35 cellular contexts compared by ENCODE assay signal in the genomic region with DNA sequence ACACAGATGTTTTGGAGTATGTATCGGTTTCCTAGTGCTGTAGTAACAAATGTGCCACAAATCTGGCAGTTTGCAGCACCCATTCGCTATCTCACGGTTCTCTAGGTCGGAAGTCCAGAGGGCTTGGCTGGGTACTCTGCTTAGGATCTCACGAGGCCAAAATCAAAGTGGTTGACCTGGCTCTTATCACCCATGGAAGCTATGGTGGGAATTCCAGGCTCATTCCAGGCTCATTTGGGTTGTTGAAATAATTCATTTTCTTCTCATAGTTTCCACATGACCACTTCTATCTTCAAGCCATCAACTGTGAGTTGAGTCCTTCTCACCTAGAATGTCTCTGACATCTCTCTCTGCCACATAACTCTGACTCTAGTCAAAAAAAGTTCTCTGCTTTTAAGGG.
"Had no signal": no experiment of that assay in that cellular context is flagged by ENCODE, and none has a peak within 500 bp of the region (broad histone marks: within the 10 kb centered on the region; RNA-seq: fewer than 3 reads in every experiment).

No MANE protein-coding gene starts in this region.

- H3K4me3 ChIP-seq: adrenal gland, body of pancreas had no signal

- H3K4me3 Mint-ChIP-seq: activated B cell treated with CpG ODN at 0.5 μM for 24 hours; activated CD4-positive, alpha-beta memory T cell treated with anti-CD3 and anti-CD28 coated beads for 36 hours; activated CD4-positive, alpha-beta T cell treated with anti-CD3 and anti-CD28 coated beads, Interleukin-2, amount 10 ng/mL, durations not matched to agents 24 days and 14 days; activated CD8-positive, alpha-beta T cell treated with anti-CD3 and anti-CD28 coated beads for 36 hours; activated naive CD4-positive, alpha-beta T cell treated with anti-CD3 and anti-CD28 coated beads for 36 hours; activated naive CD8-positive, alpha-beta T cell treated with anti-CD3 and anti-CD28 coated beads for 36 hours; activated T-cell treated with anti-CD3 and anti-CD28 coated beads, Interleukin-2, amount 50 U/mL, for 4 hours; activated T-cell treated with anti-CD3 and anti-CD28 coated beads, Interleukin-2, amount 50 U/mL, for 72 hours; activated T-helper 1 cell treated with anti-CD3 and anti-CD28 coated beads, Interleukin-12 subunit alpha, Interleukin-12 subunit beta, Interleukin-2, Interleukin-4 antibody, amounts not matched to agents 30 ng/mL and 10 ng/mL and 1 ng/mL, durations not matched to agents 14 hours and 24 hours and 36 hours; activated T-helper 17 cell treated with anti-CD3 and anti-CD28 coated beads, Interleukin-2, amount 50 U/mL, for 72 hours; T-helper 1 cell treated with Interleukin-12 subunit alpha and Interleukin-12 subunit beta and Interleukin-4 antibody, amounts not matched to agents 30 μg/mL and 1 μg/mL, for 36 hours; T-helper 2 cell treated with Interferon-gamma antibody and Interleukin-4, amounts not matched to agents 5 μg/mL and 100 μg/mL, for 36 hours had no signal

- H3K9me3 ChIP-seq: adrenal gland, body of pancreas had no signal

- H3K36me3 Mint-ChIP-seq: activated CD4-positive, alpha-beta memory T cell treated with anti-CD3 and anti-CD28 coated beads for 36 hours; activated naive CD4-positive, alpha-beta T cell treated with anti-CD3 and anti-CD28 coated beads, Interleukin-2, amount 50 U/mL, for 72 hours; activated naive CD8-positive, alpha-beta T cell treated with anti-CD3 and anti-CD28 coated beads for 36 hours had no signal

- DNase-seq: activated B cell treated with CpG ODN at 0.5 μM for 24 hours; activated CD4-positive, alpha-beta memory T cell treated with anti-CD3 and anti-CD28 coated beads for 36 hours; activated CD4-positive, alpha-beta T cell treated with anti-CD3 and anti-CD28 coated beads for 4 hours; activated CD4-positive, alpha-beta T cell treated with anti-CD3 and anti-CD28 coated beads, Interleukin-2, amount 10 ng/mL, durations not matched to agents 24 days and 14 days; activated CD4-positive, alpha-beta T cell treated with anti-CD3 and anti-CD28 coated beads, Interleukin-2, amount 50 U/mL, for 1 hour; activated CD4-positive, alpha-beta T cell treated with anti-CD3 and anti-CD28 coated beads, Interleukin-2, amount 50 U/mL, for 4 hours; activated CD4-positive, CD25-positive, alpha-beta regulatory T cell treated with anti-CD3 and anti-CD28 coated beads, Interleukin-2, amount 50 U/mL, for 72 hours; activated CD8-positive, alpha-beta memory T cell treated with anti-CD3 and anti-CD28 coated beads, Interleukin-2, amount 50 U/mL, for 4 hours; activated CD8-positive, alpha-beta T cell treated with anti-CD3 and anti-CD28 coated beads for 36 hours; activated effector memory CD4-positive, alpha-beta T cell treated with anti-CD3 and anti-CD28 coated beads, Interleukin-2, amount 50 U/mL, for 16 hours; activated gamma-delta T cell treated with Interleukin-2 at 50 U/mL for 16 hours; activated naive CD4-positive, alpha-beta T cell; activated naive CD4-positive, alpha-beta T cell treated with anti-CD3 and anti-CD28 coated beads for 36 hours; activated naive CD4-positive, alpha-beta T cell treated with anti-CD3 and anti-CD28 coated beads, Interleukin-2, amount 50 U/mL, for 16 hours; activated naive CD8-positive, alpha-beta T cell treated with anti-CD3 and anti-CD28 coated beads for 36 hours; activated T-cell treated with anti-CD3 and anti-CD28 coated beads for 4 hours; activated T-cell treated with anti-CD3 and anti-CD28 coated beads, Interleukin-2, amount 50 U/mL, for 1 hour; activated T-cell treated with anti-CD3 and anti-CD28 coated beads, Interleukin-2, amount 50 U/mL, for 4 hours; activated T-cell treated with anti-CD3 and anti-CD28 coated beads, Interleukin-2, amount 50 U/mL, for 72 hours; adrenal gland; amniotic stem cell; aorta; body of pancreas; central memory CD4-positive, alpha-beta T cell; T-helper 1 cell; T-helper 2 cell; T-helper 9 cell had no signal

- H3K4me1 ChIP-seq: adrenal gland, body of pancreas had no signal

- H3K36me3 ChIP-seq: adrenal gland had no signal

- H3K27ac ChIP-seq: adrenal gland, body of pancreas, VCaP had no signal

- H3K9me3 Mint-ChIP-seq: activated B cell treated with CpG ODN at 0.5 μM for 24 hours; activated CD4-positive, alpha-beta memory T cell treated with anti-CD3 and anti-CD28 coated beads for 36 hours; activated CD8-positive, alpha-beta T cell treated with anti-CD3 and anti-CD28 coated beads for 36 hours; activated naive CD4-positive, alpha-beta T cell treated with anti-CD3 and anti-CD28 coated beads for 36 hours; activated naive CD8-positive, alpha-beta T cell treated with anti-CD3 and anti-CD28 coated beads for 36 hours; activated T-cell treated with anti-CD3 and anti-CD28 coated beads, Interleukin-2, amount 50 U/mL, for 4 hours; activated T-helper 1 cell treated with anti-CD3 and anti-CD28 coated beads, Interleukin-12 subunit alpha, Interleukin-12 subunit beta, Interleukin-2, Interleukin-4 antibody, amounts not matched to agents 30 ng/mL and 10 ng/mL and 1 ng/mL, durations not matched to agents 14 hours and 24 hours and 36 hours; activated T-helper 17 cell treated with anti-CD3 and anti-CD28 coated beads, Interleukin-2, amount 50 U/mL, for 72 hours; T-helper 1 cell treated with Interleukin-12 subunit alpha and Interleukin-12 subunit beta and Interleukin-4 antibody, amounts not matched to agents 30 μg/mL and 1 μg/mL, for 36 hours; T-helper 2 cell treated with Interferon-gamma antibody and Interleukin-4, amounts not matched to agents 5 μg/mL and 100 μg/mL, for 36 hours had no signal

- FAIRE-seq: astrocyte, TTC549 had no signal

- H3K4me1 Mint-ChIP-seq: activated B cell treated with CpG ODN at 0.5 μM for 24 hours; activated CD4-positive, alpha-beta T cell treated with anti-CD3 and anti-CD28 coated beads, Interleukin-2, amount 10 ng/mL, durations not matched to agents 24 days and 14 days; activated naive CD8-positive, alpha-beta T cell treated with anti-CD3 and anti-CD28 coated beads for 36 hours; activated T-helper 17 cell treated with anti-CD3 and anti-CD28 coated beads, Interleukin-2, amount 50 U/mL, for 72 hours had no signal

- H3K27me3 ChIP-seq: adrenal gland, body of pancreas had no signal

- H3K27ac Mint-ChIP-seq: activated B cell treated with CpG ODN at 0.5 μM for 24 hours; activated CD4-positive, alpha-beta memory T cell treated with anti-CD3 and anti-CD28 coated beads for 36 hours; activated CD4-positive, alpha-beta T cell treated with anti-CD3 and anti-CD28 coated beads, Interleukin-2, amount 10 ng/mL, durations not matched to agents 24 days and 14 days; activated CD8-positive, alpha-beta T cell treated with anti-CD3 and anti-CD28 coated beads for 36 hours; activated naive CD4-positive, alpha-beta T cell treated with anti-CD3 and anti-CD28 coated beads for 36 hours; activated naive CD4-positive, alpha-beta T cell treated with anti-CD3 and anti-CD28 coated beads, Interleukin-2, amount 50 U/mL, for 72 hours; activated naive CD8-positive, alpha-beta T cell treated with anti-CD3 and anti-CD28 coated beads for 36 hours; activated T-cell treated with anti-CD3 and anti-CD28 coated beads, Interleukin-2, amount 50 U/mL, for 72 hours; activated T-helper 1 cell treated with anti-CD3 and anti-CD28 coated beads, Interleukin-12 subunit alpha, Interleukin-12 subunit beta, Interleukin-2, Interleukin-4 antibody, amounts not matched to agents 30 ng/mL and 10 ng/mL and 1 ng/mL, durations not matched to agents 14 hours and 24 hours and 36 hours; activated T-helper 17 cell treated with anti-CD3 and anti-CD28 coated beads, Interleukin-2, amount 50 U/mL, for 72 hours; T-helper 1 cell treated with Interleukin-12 subunit alpha and Interleukin-12 subunit beta and Interleukin-4 antibody, amounts not matched to agents 30 μg/mL and 1 μg/mL, for 36 hours; T-helper 2 cell treated with Interferon-gamma antibody and Interleukin-4, amounts not matched to agents 5 μg/mL and 100 μg/mL, for 36 hours had no signal

- H3K27me3 Mint-ChIP-seq: activated B cell treated with CpG ODN at 0.5 μM for 24 hours; activated CD4-positive, alpha-beta T cell treated with anti-CD3 and anti-CD28 coated beads, Interleukin-2, amount 10 ng/mL, durations not matched to agents 24 days and 14 days; activated CD8-positive, alpha-beta T cell treated with anti-CD3 and anti-CD28 coated beads for 36 hours; activated naive CD8-positive, alpha-beta T cell treated with anti-CD3 and anti-CD28 coated beads for 36 hours had no signal
